Comparison of ENCODE assay signal across 10 cellular contexts in the genomic region with DNA sequence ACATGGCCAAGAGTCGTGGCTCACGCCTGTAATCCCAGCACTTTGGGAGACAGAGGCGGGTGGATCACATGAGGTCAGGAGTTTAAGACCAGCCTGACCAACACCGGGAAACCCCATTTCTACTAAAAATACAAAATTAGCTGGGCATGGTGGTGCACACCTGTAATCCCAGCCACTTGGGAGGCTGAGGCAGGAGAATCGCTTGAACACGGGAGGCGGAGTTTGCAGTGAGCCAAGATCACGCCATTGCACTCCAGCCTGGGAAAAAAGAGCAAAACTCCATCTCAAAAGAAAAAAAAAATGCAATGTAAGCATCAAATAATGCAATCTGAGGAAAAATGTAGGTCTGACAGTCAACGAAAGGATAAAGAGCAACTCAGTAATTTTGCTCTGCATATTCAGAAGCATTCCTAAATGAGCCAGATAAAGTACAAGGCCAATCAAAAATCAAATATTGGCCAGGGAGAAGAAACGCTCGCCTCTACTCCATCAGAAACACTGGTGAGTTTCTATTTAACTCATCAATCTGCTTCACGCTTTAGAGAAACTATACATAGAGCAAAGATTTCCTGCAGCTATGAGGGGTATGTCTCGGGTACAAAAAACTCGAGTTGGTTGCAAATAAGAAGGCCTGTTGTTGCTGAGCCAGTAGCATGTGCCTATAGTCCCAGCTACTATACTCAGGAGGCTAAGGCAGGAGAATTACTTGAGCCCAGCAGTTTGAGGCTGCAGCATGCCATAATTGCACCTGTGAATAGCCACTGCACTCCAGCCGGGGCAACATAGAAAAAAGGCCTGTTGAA. TPM values are rescaled to one million over a fixed set of nuclear protein-coding genes. Genes with fewer than 3 reads are reported as not detected.
DNase-seq lines count a peak whose midpoint lies in the region; ATAC-seq and TF ChIP-seq lines count a peak whose summit lies in the region.
"Had no signal": no experiment of that assay in that cellular context is flagged by ENCODE, and none has a peak within 500 bp of the region (broad histone marks: within the 10 kb centered on the region; RNA-seq: fewer than 3 reads in every experiment).

No MANE protein-coding gene starts in this region.

- peaks cover 68% of the 10 kb centered on the region for H3K4me1 ChIP-seq in DOHH2 (ENCODE audit: control insufficient read depth, low read length)

- H3K9me3 Mint-ChIP-seq in activated T-helper 17 cell treated with anti-CD3 and anti-CD28 coated beads, Interleukin-2, amount 50 U/mL, for 72 hours: no peaks in the 10 kb centered on the region
- H3K9me3 Mint-ChIP-seq in neural crest cell: no peaks in the 10 kb centered on the region

- peaks cover 83% of the 10 kb centered on the region for H3K79me2 ChIP-seq in DOHH2 (ENCODE audit: control insufficient read depth, low read length)

- TF ChIP-seq POLR2A in GM18951 (IDR thresholded peaks at IDR 0.05; ENCODE audit: extremely low read depth, insufficient read depth, insufficient read length): peak; percentile 25

- no peaks in the 10 kb centered on the region for H3K9me2 ChIP-seq in DOHH2 (replicated peaks; ENCODE audit: control insufficient read depth, low read length)

- H3K27me3 Mint-ChIP-seq in activated T-helper 17 cell treated with anti-CD3 and anti-CD28 coated beads, Interleukin-2, amount 50 U/mL, for 72 hours: no peaks in the 10 kb centered on the region
- no peaks in the 10 kb centered on the region for H3K27me3 Mint-ChIP-seq in neural crest cell (ENCODE audit: low read depth)

- H3F3A ChIP-seq in DOHH2 (ENCODE audit: control insufficient read depth, insufficient read depth): peaks cover 6% of the 10 kb centered on the region

- DNase-seq in neural crest cell (ENCODE audit: low read depth, low spot score): no peak
- DNase-seq in COR-L47 (lab: John Stamatoyannopoulos, UW): no peak
- DNase-seq: adrenal gland, thyroid gland had no signal

- no peaks in the 10 kb centered on the region for H3K27me3 ChIP-seq in DOHH2 (ENCODE audit: control insufficient read depth, low read length)
- H3K27me3 ChIP-seq: adrenal gland, thyroid gland had no signal

- peaks cover 79% of the 10 kb centered on the region for H3K36me3 Mint-ChIP-seq in activated T-helper 17 cell treated with anti-CD3 and anti-CD28 coated beads, Interleukin-2, amount 50 U/mL, for 72 hours (ENCODE audit: low read depth)
- no peaks in the 10 kb centered on the region for H3K36me3 Mint-ChIP-seq in neural crest cell (ENCODE audit: low read depth)

- peaks cover 40% of the 10 kb centered on the region for H3K4me1 Mint-ChIP-seq in activated T-helper 17 cell treated with anti-CD3 and anti-CD28 coated beads, Interleukin-2, amount 50 U/mL, for 72 hours
- peaks cover 37% of the 10 kb centered on the region for H3K4me1 Mint-ChIP-seq in neural crest cell

- peak overlapping the region; percentile 96 for H3K4me3 Mint-ChIP-seq in activated T-helper 17 cell treated with anti-CD3 and anti-CD28 coated beads, Interleukin-2, amount 50 U/mL, for 72 hours
- H3K4me3 Mint-ChIP-seq in neural crest cell: peak overlapping the region; percentile 75

- no peak overlapping the region for H3K27ac ChIP-seq in DOHH2 (ENCODE audit: low read depth, low read length)

- H3K4me2 ChIP-seq in DOHH2 (ENCODE audit: low read length): peak overlapping the region; percentile 74

- H3K4me3 ChIP-seq in DOHH2 (ENCODE audit: low read length): no peak overlapping the region
- H3K4me3 ChIP-seq: adrenal gland, thyroid gland had no signal

- no peak for TF ChIP-seq CTCF in DOHH2 (IDR thresholded peaks at IDR 0.05; ENCODE audit: low read depth, low read length, poor library complexity, severe bottlenecking)
- no peak for TF ChIP-seq CTCF in neural crest cell (conservative IDR thresholded peaks at IDR 0.05)

- in situ Hi-C loops in GM18951 (cut with MboI; ENCODE audit: low sequenced_read_pairs, unreplicated experiment): no loop called here

- no peak for ATAC-seq in activated T-helper 17 cell treated with anti-CD3 and anti-CD28 coated beads, Interleukin-2, amount 50 U/mL, for 72 hours (replicated peaks)
- no peak for ATAC-seq in HG02852 (IDR thresholded peaks at IDR 0.05; ENCODE audit: unreplicated experiment)
- no peak for ATAC-seq in HG03469 (IDR thresholded peaks at IDR 0.05; ENCODE audit: unreplicated experiment)
- ATAC-seq: SK-N-SH treated with all-trans-retinoic acid at 6 μM for 48 hours had no signal

- H3K27ac Mint-ChIP-seq in activated T-helper 17 cell treated with anti-CD3 and anti-CD28 coated beads, Interleukin-2, amount 50 U/mL, for 72 hours: peak overlapping the region; percentile 37
- no peak overlapping the region for H3K27ac Mint-ChIP-seq in neural crest cell (ENCODE audit: unreplicated experiment)

- peaks cover 50% of the 10 kb centered on the region for H3K36me3 ChIP-seq in DOHH2 (ENCODE audit: control insufficient read depth, low read length)

- peaks cover 15% of the 10 kb centered on the region; the same call in 1 of the 2 replicates for H4K20me1 ChIP-seq in DOHH2 (ENCODE audit: control insufficient read depth, insufficient read depth, low read depth, low read length)

- H3K9me3 ChIP-seq in DOHH2 (ENCODE audit: control insufficient read depth, insufficient read depth, low read length): no peaks in the 10 kb centered on the region
- H3K9me3 ChIP-seq: adrenal gland, thyroid gland had no signal

RNA-seq across cellular contexts. Expression of a gene that starts 3.7 kb away (rescaled TPM):
- total RNA-seq in activated T-helper 17 cell treated with anti-CD3 and anti-CD28 coated beads, Interleukin-2, amount 50 U/mL, for 72 hours: 10 to 100 TPM; 33.8 to 38.6 TPM
- total RNA-seq in neural crest cell: 16.9 and 18.5 TPM in 2 replicates

RNA-seq across cellular contexts. Expression of a gene that starts 58.1 kb away (rescaled TPM):
- 100 to 1,000 TPM in 1 of 2 donors, 10 to 100 TPM in 1; 67.6 to 144 TPM for total RNA-seq in activated T-helper 17 cell treated with anti-CD3 and anti-CD28 coated beads, Interleukin-2, amount 50 U/mL, for 72 hours
- 66.5 and 74.6 TPM in 2 replicates for total RNA-seq in neural crest cell
